In the genomic region with DNA sequence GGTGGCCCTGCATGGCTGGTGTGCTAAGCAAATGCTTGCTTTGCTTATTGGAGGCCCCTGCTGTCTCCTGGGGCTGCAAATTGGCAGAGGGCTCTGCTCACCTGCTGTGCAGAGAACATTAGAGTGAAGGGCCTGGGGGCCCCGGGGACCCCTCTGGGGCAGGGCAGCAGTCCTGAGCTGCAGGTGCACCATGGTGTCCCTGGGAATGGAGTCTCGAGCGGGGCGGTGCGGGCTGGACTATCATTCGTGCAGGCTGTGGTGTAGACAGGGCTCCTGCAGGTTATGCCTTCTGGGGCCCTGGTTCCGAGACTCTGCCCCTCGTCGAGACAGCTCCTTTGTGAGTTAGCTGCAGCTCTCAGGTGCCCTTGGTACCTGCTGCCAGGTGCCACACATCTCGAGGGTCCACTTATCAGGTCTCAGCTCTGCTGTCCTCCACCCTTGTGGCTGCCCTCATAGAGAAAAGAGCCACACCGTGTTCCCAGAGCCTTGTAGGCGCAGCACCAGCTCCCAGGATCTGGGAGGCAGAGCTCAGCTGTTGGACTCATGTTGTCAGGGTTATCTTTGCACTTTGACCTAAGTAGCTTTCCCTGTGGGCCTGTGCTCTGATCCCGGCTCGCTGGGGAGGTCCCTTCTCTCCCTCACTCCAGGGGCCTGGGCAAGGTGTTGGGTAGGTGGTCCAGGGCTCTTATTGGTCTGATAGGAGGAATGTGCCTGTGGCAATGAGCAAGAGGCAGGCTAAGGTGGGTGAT, we compare ENCODE assay signal across 21 cellular contexts. TPM values are rescaled to one million over a fixed set of nuclear protein-coding genes. Genes with fewer than 3 reads are reported as not detected.
DNase-seq lines count a peak whose midpoint lies in the region; ATAC-seq and TF ChIP-seq lines count a peak whose summit lies in the region.
"Had no signal": no experiment of that assay in that cellular context is flagged by ENCODE, and none has a peak within 500 bp of the region (broad histone marks: within the 10 kb centered on the region; RNA-seq: fewer than 3 reads in every experiment).

No MANE protein-coding gene starts in this region.

- TF ChIP-seq CTCF in hepatocyte (IDR thresholded peaks at IDR 0.05; ENCODE audit: poor library complexity): no peak

- no peaks in the 10 kb centered on the region for H3K4me1 Mint-ChIP-seq in stimulated activated effector memory CD8-positive, alpha-beta T cell treated with anti-CD3 and anti-CD28 coated beads, Interleukin-12 subunit alpha, Interleukin-12 subunit beta, amount 100 ng/mL, for 72 hours
- no peaks in the 10 kb centered on the region for H3K4me1 Mint-ChIP-seq in activated CD4-positive, alpha-beta T cell treated with anti-CD3 and anti-CD28 coated beads for 36 hours
- H3K4me1 Mint-ChIP-seq: IgD-negative memory B cell had no signal

- CTCF ChIA-PET in activated CD4-positive, alpha-beta T cell treated with anti-CD3 and anti-CD28 coated beads for 36 hours (lab: Charles Lee): interaction anchor here (0.6 kb wide), 1 partner anchor 355 kb away, joined by 3 read pairs; no protein-coding TSS in a partner anchor

- H2AFZ ChIP-seq in Karpas-422 (ENCODE audit: low read length): no peak overlapping the region
- no peak overlapping the region for H2AFZ ChIP-seq in hepatocyte
- H2AFZ ChIP-seq: GM23338, PC-9 had no signal

- H3K27ac ChIP-seq in Karpas-422 (ENCODE audit: low read length) (peak overlapping the region; percentile 99), hepatocyte (no peak overlapping the region)
- H3K27ac ChIP-seq: A549; BLaER1 treated with 17β-estradiol and CSF1 and Interleukin-3, amounts not matched to agents 10 nM and 100 nM; PC-9 had no signal

- H3K36me3 ChIP-seq in Karpas-422 (ENCODE audit: insufficient read depth, low read length) (no peaks in the 10 kb centered on the region), hepatocyte (replicated peaks; ENCODE audit: insufficient read depth, low read depth) (no peaks in the 10 kb centered on the region)
- H3K36me3 ChIP-seq: BLaER1 treated with 17β-estradiol and CSF1 and Interleukin-3, amounts not matched to agents 10 nM and 100 nM; HAP-1 had no signal

- peak overlapping the region; percentile 51; the same call in 1 of the 2 replicates for H3K4me3 ChIP-seq in Karpas-422 (ENCODE audit: low read length)
- H3K4me3 ChIP-seq in hepatocyte: no peak overlapping the region
- H3K4me3 ChIP-seq: A549; BLaER1 treated with 17β-estradiol and CSF1 and Interleukin-3, amounts not matched to agents 10 nM and 100 nM; GM23338; HAP-1; PC-9 had no signal

- H3K4me3 Mint-ChIP-seq in stimulated activated effector memory CD8-positive, alpha-beta T cell treated with anti-CD3 and anti-CD28 coated beads, Interleukin-12 subunit alpha, Interleukin-12 subunit beta, amount 100 ng/mL, for 72 hours: no peak overlapping the region
- H3K4me3 Mint-ChIP-seq in activated CD4-positive, alpha-beta T cell treated with anti-CD3 and anti-CD28 coated beads for 36 hours: no peak overlapping the region
- H3K4me3 Mint-ChIP-seq: CD4-positive, alpha-beta T cell; GM23338; IgD-negative memory B cell had no signal

- 71% methylated on average over 11 of the region's 14 CpGs for WGBS in hepatocyte (ENCODE audit: low lambda C conversion rate, missing lambda C conversion rate)

- H3K4me2 ChIP-seq in Karpas-422 (ENCODE audit: low read depth, low read length, poor library complexity, severe bottlenecking) (peak overlapping the region; percentile 58), hepatocyte (no peak overlapping the region)
- H3K4me2 ChIP-seq: A549; BLaER1 treated with 17β-estradiol and CSF1 and Interleukin-3, amounts not matched to agents 10 nM and 100 nM; GM23338; PC-9 had no signal

- H3K27ac Mint-ChIP-seq in stimulated activated effector memory CD8-positive, alpha-beta T cell treated with anti-CD3 and anti-CD28 coated beads, Interleukin-12 subunit alpha, Interleukin-12 subunit beta, amount 100 ng/mL, for 72 hours: no peak overlapping the region
- no peak overlapping the region for H3K27ac Mint-ChIP-seq in activated CD4-positive, alpha-beta T cell treated with anti-CD3 and anti-CD28 coated beads for 36 hours
- H3K27ac Mint-ChIP-seq: CD4-positive, alpha-beta T cell; GM23338; IgD-negative memory B cell had no signal

- peak; percentile 60 for DNase-seq in DMS79 treated with DMSO at 0.1 percent for 48 hours (lab: John Stamatoyannopoulos, UW)
- DNase-seq in Karpas-422: peak; percentile 94
- DNase-seq in hepatocyte (ENCODE audit: low spot score): peak; percentile 46
- DNase-seq in stimulated activated effector memory CD8-positive, alpha-beta T cell treated with anti-CD3 and anti-CD28 coated beads, Interleukin-12 subunit alpha, Interleukin-12 subunit beta, amount 100 ng/mL, for 72 hours (ENCODE audit: low spot score in 2 of 2): no peak
- no peak for DNase-seq in activated CD4-positive, alpha-beta T cell treated with anti-CD3 and anti-CD28 coated beads for 36 hours
- no peak for DNase-seq in activated naive CD4-positive, alpha-beta T cell treated with Interleukin-2 at 50 U/mL for 16 hours
- DNase-seq: AML-193; CD4-positive, alpha-beta T cell; NCI-H1092; NCI-H1417 treated with DMSO at 0.1 percent for 48 hours; NCI-H187 treated with DMSO at 0.1 percent for 48 hours; NCI-H524; NCI-H774; PC-9; SHP77 had no signal

- intact Hi-C loops in activated CD4-positive, alpha-beta T cell treated with anti-CD3 and anti-CD28 coated beads for 36 hours (cut with DNase I, micrococcal nuclease): no loop called here

- H3K9me3 Mint-ChIP-seq in stimulated activated effector memory CD8-positive, alpha-beta T cell treated with anti-CD3 and anti-CD28 coated beads, Interleukin-12 subunit alpha, Interleukin-12 subunit beta, amount 100 ng/mL, for 72 hours: peaks cover 4% of the 10 kb centered on the region
- no peaks in the 10 kb centered on the region for H3K9me3 Mint-ChIP-seq in activated CD4-positive, alpha-beta T cell treated with anti-CD3 and anti-CD28 coated beads for 36 hours (ENCODE audit: low read depth)

- H3K27me3 ChIP-seq in Karpas-422 (ENCODE audit: low read length) (no peaks in the 10 kb centered on the region), hepatocyte (no peaks in the 10 kb centered on the region)
- H3K27me3 ChIP-seq: BLaER1 treated with 17β-estradiol and CSF1 and Interleukin-3, amounts not matched to agents 10 nM and 100 nM had no signal

- H3K79me2 ChIP-seq in Karpas-422 (ENCODE audit: low read length): no peaks in the 10 kb centered on the region
- no peaks in the 10 kb centered on the region for H3K79me2 ChIP-seq in hepatocyte

- H3K36me3 Mint-ChIP-seq in stimulated activated effector memory CD8-positive, alpha-beta T cell treated with anti-CD3 and anti-CD28 coated beads, Interleukin-12 subunit alpha, Interleukin-12 subunit beta, amount 100 ng/mL, for 72 hours: no peaks in the 10 kb centered on the region
- H3K36me3 Mint-ChIP-seq in activated CD4-positive, alpha-beta T cell treated with anti-CD3 and anti-CD28 coated beads for 36 hours (ENCODE audit: low read depth): no peaks in the 10 kb centered on the region

- H4K20me1 ChIP-seq in Karpas-422 (ENCODE audit: insufficient read depth, low read depth, low read length): no peaks in the 10 kb centered on the region
- no peaks in the 10 kb centered on the region for H4K20me1 ChIP-seq in hepatocyte (ENCODE audit: insufficient read depth, poor library complexity, severe bottlenecking)
- H4K20me1 ChIP-seq: BLaER1 treated with 17β-estradiol and CSF1 and Interleukin-3, amounts not matched to agents 10 nM and 100 nM had no signal

- H3K4me1 ChIP-seq in Karpas-422 (ENCODE audit: low read length) (peaks cover 92% of the 10 kb centered on the region), hepatocyte (ENCODE audit: insufficient read depth) (no peaks in the 10 kb centered on the region)
- H3K4me1 ChIP-seq: A549; BLaER1 treated with 17β-estradiol and CSF1 and Interleukin-3, amounts not matched to agents 10 nM and 100 nM had no signal

- H3K9me3 ChIP-seq in Karpas-422 (ENCODE audit: low read length): no peaks in the 10 kb centered on the region
- no peaks in the 10 kb centered on the region for H3K9me3 ChIP-seq in hepatocyte (ENCODE audit: low read depth)
- H3K9me3 ChIP-seq: HAP-1 had no signal

- POLR2A ChIA-PET in activated CD4-positive, alpha-beta T cell treated with anti-CD3 and anti-CD28 coated beads for 36 hours (lab: Charles Lee): no interaction called here

- no peaks in the 10 kb centered on the region for H3K27me3 Mint-ChIP-seq in activated CD4-positive, alpha-beta T cell treated with anti-CD3 and anti-CD28 coated beads for 36 hours
- H3K27me3 Mint-ChIP-seq: CD4-positive, alpha-beta T cell; IgD-negative memory B cell had no signal

- peak; percentile 22 for ATAC-seq in stimulated activated effector memory CD8-positive, alpha-beta T cell treated with anti-CD3 and anti-CD28 coated beads, Interleukin-12 subunit alpha, Interleukin-12 subunit beta, amount 100 ng/mL, for 72 hours
- ATAC-seq in activated CD4-positive, alpha-beta T cell treated with anti-CD3 and anti-CD28 coated beads for 36 hours: no peak
- ATAC-seq in GM21723 (IDR thresholded peaks at IDR 0.05; ENCODE audit: unreplicated experiment): no peak
- ATAC-seq: GM23338 had no signal

- no peaks in the 10 kb centered on the region for H3K9me2 ChIP-seq in Karpas-422 (replicated peaks; ENCODE audit: insufficient read depth, low read length)
- no peaks in the 10 kb centered on the region for H3K9me2 ChIP-seq in hepatocyte (replicated peaks; ENCODE audit: insufficient read depth)

- H3K9ac ChIP-seq in Karpas-422 (ENCODE audit: low read length): peak overlapping the region; percentile 81
- H3K9ac ChIP-seq: BLaER1 treated with 17β-estradiol and CSF1 and Interleukin-3, amounts not matched to agents 10 nM and 100 nM had no signal

RNA-seq across cellular contexts. Expression of a gene that starts 58.0 kb away (rescaled TPM):
- total RNA-seq in Karpas-422 (2014; rRNA removed; shearing (Covaris generic); ENCODE audit: low replicate concordance): 7.0 and 11.6 TPM in 2 replicates
- 6.5 and 7.5 TPM in 2 replicates for total RNA-seq in hepatocyte
- 3.6 and 4.1 TPM in 2 replicates for polyA plus RNA-seq in hepatocyte
- not detected for total RNA-seq in activated CD4-positive, alpha-beta T cell treated with anti-CD3 and anti-CD28 coated beads for 36 hours
- total RNA-seq: CD4-positive, alpha-beta T cell; PC-9 had no signal
- polyA plus RNA-seq: A549, GM23338, IgD-negative memory B cell had no signal

Comparison
In these comparisons a context has a peak if more than half of its experiments do, and no peak if none do; other contexts are left out.
1. DNase-seq: peak in DMS79 treated with DMSO at 0.1 percent for 48 hours (single experiment), Karpas-422 (single experiment) and hepatocyte (single experiment); none in stimulated activated effector memory CD8-positive, alpha-beta T cell treated with anti-CD3 and anti-CD28 coated beads, Interleukin-12 subunit alpha, Interleukin-12 subunit beta, amount 100 ng/mL, for 72 hours (0 of 2), activated CD4-positive, alpha-beta T cell treated with anti-CD3 and anti-CD28 coated beads for 36 hours (single experiment) and activated naive CD4-positive, alpha-beta T cell treated with Interleukin-2 at 50 U/mL for 16 hours (single experiment).